10 cellular contexts compared by ENCODE assay signal in genomic region chr22:37126882-37127281, GRCh38. TPM values are rescaled to one million over a fixed set of nuclear protein-coding genes. Genes with fewer than 3 reads are reported as not detected.
DNase-seq lines count a peak whose midpoint lies in the region; ATAC-seq and TF ChIP-seq lines count a peak whose summit lies in the region.
"Had no signal": no experiment of that assay in that cellular context is flagged by ENCODE, and none has a peak within 500 bp of the region (broad histone marks: within the 10 kb centered on the region; RNA-seq: fewer than 3 reads in every experiment).

No MANE protein-coding gene starts in this region.

- H3K27me3 Mint-ChIP-seq in activated CD4-positive, alpha-beta memory T cell treated with anti-CD3 and anti-CD28 coated beads for 36 hours, result no peaks in the 10 kb centered on the region

- intact Hi-C loops in activated CD4-positive, alpha-beta memory T cell treated with anti-CD3 and anti-CD28 coated beads for 36 hours (cut with micrococcal nuclease), result loop anchor here (10.0 kb wide), 1 partner anchor 602 kb away; the partner anchor contains the start of gene EIF3D

- no peaks in the 10 kb centered on the region for H3K36me3 ChIP-seq in hepatocyte (replicated peaks; ENCODE audit: insufficient read depth, low read depth)

- CTCF ChIA-PET in activated CD4-positive, alpha-beta memory T cell treated with anti-CD3 and anti-CD28 coated beads for 36 hours (lab: Charles Lee), result interaction anchor here (0.7 to 9.1 kb wide), 10 partner anchors 10 to 134 kb away, joined by 3 to 91 read pairs (median 6); partner anchors contain the start of gene IL2RB

- no peaks in the 10 kb centered on the region for H3K4me1 ChIP-seq in hepatocyte (ENCODE audit: insufficient read depth)

- H3K4me2 ChIP-seq in hepatocyte, result no peak overlapping the region

- POLR2A ChIA-PET in activated CD4-positive, alpha-beta memory T cell treated with anti-CD3 and anti-CD28 coated beads for 36 hours (lab: Charles Lee), result interaction anchor here (0.8 to 9.8 kb wide), 6 partner anchors 11 to 73 kb away, joined by 4 to 138 read pairs (median 11); partner anchors contain the start of gene IL2RB

- 85% methylated on average over 5 of the region's 5 CpGs for WGBS in hepatocyte (ENCODE audit: low lambda C conversion rate, missing lambda C conversion rate)

- H3K27ac ChIP-seq in hepatocyte, result no peak overlapping the region

- no peaks in the 10 kb centered on the region for H3K27me3 ChIP-seq in hepatocyte

- H3K36me3 Mint-ChIP-seq in activated CD4-positive, alpha-beta memory T cell treated with anti-CD3 and anti-CD28 coated beads for 36 hours, result peaks cover 41% of the 10 kb centered on the region
- H3K36me3 Mint-ChIP-seq: brain had no signal

- no peaks in the 10 kb centered on the region for H3K9me3 ChIP-seq in hepatocyte (ENCODE audit: low read depth)

- peaks cover 49% of the 10 kb centered on the region for H3K4me1 Mint-ChIP-seq in activated CD4-positive, alpha-beta memory T cell treated with anti-CD3 and anti-CD28 coated beads for 36 hours (ENCODE audit: low read depth)

- H3K9me3 Mint-ChIP-seq in activated CD4-positive, alpha-beta memory T cell treated with anti-CD3 and anti-CD28 coated beads for 36 hours, result no peaks in the 10 kb centered on the region

- no peaks in the 10 kb centered on the region for H3K79me2 ChIP-seq in hepatocyte

- ATAC-seq in GM21529 (IDR thresholded peaks at IDR 0.05; ENCODE audit: unreplicated experiment) (no peak), HG02970 (IDR thresholded peaks at IDR 0.05; ENCODE audit: low FRiP score, unreplicated experiment) (no peak)

- no peaks in the 10 kb centered on the region for H3K9me2 ChIP-seq in hepatocyte (replicated peaks; ENCODE audit: insufficient read depth)

- peak; percentile 10 for TF ChIP-seq CTCF in AG09319 (IDR thresholded peaks at IDR 0.05; ENCODE audit: low read depth, low read length)
- peak; percentile 14 for TF ChIP-seq CTCF in GM20000 (IDR thresholded peaks at IDR 0.05; ENCODE audit: extremely low read depth, missing control alignments)
- TF ChIP-seq CTCF in hepatocyte (IDR thresholded peaks at IDR 0.05; ENCODE audit: poor library complexity), result peak; percentile 23

- peak overlapping the region; percentile 71 for H3K27ac Mint-ChIP-seq in activated CD4-positive, alpha-beta memory T cell treated with anti-CD3 and anti-CD28 coated beads for 36 hours

- no peak for DNase-seq in AG09319 (ENCODE audit: extremely low read depth, low read depth)
- no peak for DNase-seq in GM20000 (ENCODE audit: low spot score)
- DNase-seq in activated CD4-positive, alpha-beta memory T cell treated with anti-CD3 and anti-CD28 coated beads for 36 hours, result peak; percentile 53
- no peak for DNase-seq in hepatocyte (ENCODE audit: low spot score)
- DNase-seq in NK-92 (lab: John Stamatoyannopoulos, UW; ENCODE audit: unreplicated experiment), result no peak
- DNase-seq in T-helper 9 cell, result no peak
- DNase-seq: substantia nigra had no signal

- H3K4me3 Mint-ChIP-seq in activated CD4-positive, alpha-beta memory T cell treated with anti-CD3 and anti-CD28 coated beads for 36 hours, result no peak overlapping the region

- H4K20me1 ChIP-seq in hepatocyte (ENCODE audit: insufficient read depth, poor library complexity, severe bottlenecking), result no peaks in the 10 kb centered on the region

- no peak overlapping the region for H2AFZ ChIP-seq in hepatocyte

- H3K4me3 ChIP-seq in hepatocyte, result no peak overlapping the region

RNA-seq across cellular contexts. Expression of gene TMPRSS6, which starts 17.4 kb away (rescaled TPM):
- total RNA-seq in activated CD4-positive, alpha-beta memory T cell treated with anti-CD3 and anti-CD28 coated beads for 36 hours, result 10 to 100 TPM; 39.9 to 42.1 TPM
- total RNA-seq in hepatocyte, result 43.3 and 49.8 TPM in 2 replicates
- 21.3 and 34.4 TPM in 2 replicates for polyA plus RNA-seq in hepatocyte

RNA-seq across cellular contexts. Expression of gene IL2RB, which starts 22.8 kb away (rescaled TPM):
- 100 to 1,000 TPM; 306 to 310 TPM for total RNA-seq in activated CD4-positive, alpha-beta memory T cell treated with anti-CD3 and anti-CD28 coated beads for 36 hours
- total RNA-seq in hepatocyte, result 0.57 and 1.1 TPM in 2 replicates
- 0.92 and 1.5 TPM in 2 replicates for polyA plus RNA-seq in hepatocyte

Comparison
In these comparisons a context has a peak if more than half of its experiments do, and no peak if none do; other contexts are left out.
1. RNA of gene IL2RB, which starts 22.8 kb away (total RNA-seq): 306 to 310 TPM in activated CD4-positive, alpha-beta memory T cell treated with anti-CD3 and anti-CD28 coated beads for 36 hours; 0.57 to 1.1 TPM in hepatocyte; every median in the first group is over 100 times any median in the second.
2. Peak in every context shown above with its lines, with median percentiles within 50 percentile points of each other: CTCF ChIP-seq.